Comparison of ENCODE assay signal across 11 cellular contexts in genomic region chr18:55243852-55244251, GRCh38.
DNase-seq lines count a peak whose midpoint lies in the region; ATAC-seq and TF ChIP-seq lines count a peak whose summit lies in the region.
"Had no signal": no experiment of that assay in that cellular context is flagged by ENCODE, and none has a peak within 500 bp of the region (broad histone marks: within the 10 kb centered on the region; RNA-seq: fewer than 3 reads in every experiment).

No MANE protein-coding gene starts in this region.

- H3K4me3 Mint-ChIP-seq in endothelial cell (ENCODE audit: unreplicated experiment): no peak overlapping the region
- H3K4me3 Mint-ChIP-seq: endodermal cell had no signal

- intact Hi-C loops in adrenal gland (cut with DNase I): no loop called here

- TF ChIP-seq EP300 in gastroesophageal sphincter (IDR thresholded peaks at IDR 0.05): no peak

- peaks cover 5% of the 10 kb centered on the region for H3K27me3 Mint-ChIP-seq in endothelial cell (ENCODE audit: unreplicated experiment)

- H3K36me3 Mint-ChIP-seq in endothelial cell (ENCODE audit: low read depth, unreplicated experiment): peaks cover 12% of the 10 kb centered on the region

- H3K27ac Mint-ChIP-seq in endothelial cell (ENCODE audit: unreplicated experiment): no peak overlapping the region
- H3K27ac Mint-ChIP-seq: endodermal cell had no signal

- peaks cover 15% of the 10 kb centered on the region for H3K4me1 Mint-ChIP-seq in endothelial cell (ENCODE audit: unreplicated experiment)

- H3K4me3 ChIP-seq in ACC112 (ENCODE audit: low read depth, low read length) (peak overlapping the region; percentile 58), adrenal gland (no peak overlapping the region), gastroesophageal sphincter (no peak overlapping the region)

- H3K79me2 ChIP-seq in ACC112 (ENCODE audit: control insufficient read depth, insufficient read depth, low read length, unreplicated experiment): no peaks in the 10 kb centered on the region

- H3K27me3 ChIP-seq in ACC112 (ENCODE audit: insufficient read depth, low read length) (no peaks in the 10 kb centered on the region), adrenal gland (no peaks in the 10 kb centered on the region), gastroesophageal sphincter (no peaks in the 10 kb centered on the region)

- H2AFZ ChIP-seq in ACC112 (ENCODE audit: low read length, unreplicated experiment): no peak overlapping the region

- ATAC-seq in gastroesophageal sphincter (peak; percentile 65), GM19395 (IDR thresholded peaks at IDR 0.05; ENCODE audit: unreplicated experiment) (no peak)
- ATAC-seq: HCT116 had no signal

- H3K36me3 ChIP-seq in ACC112 (ENCODE audit: insufficient read depth, low read length) (no peaks in the 10 kb centered on the region), adrenal gland (replicated peaks in 1 of 2) (no peaks in the 10 kb centered on the region), gastroesophageal sphincter (peaks cover 0 to 4% of the 10 kb centered on the region in 2 donors)

- no peak for DNase-seq in adrenal gland
- DNase-seq in pulmonary artery endothelial cell (ENCODE audit: low read depth, low spot score): peak; percentile 44
- DNase-seq in endothelial cell (ENCODE audit: low spot score): no peak
- DNase-seq in mucosa of gallbladder (ENCODE audit: low spot score): no peak
- DNase-seq in stimulated activated CD4-positive, alpha-beta T cell treated with anti-CD3 and anti-CD28 coated beads, Interleukin-2, amount 100 ng/mL, for 48 hours: no peak
- DNase-seq: activated T-cell treated with anti-CD3 and anti-CD28 coated beads, Interleukin-2, amount 50 U/mL, for 48 hours; endodermal cell had no signal

- TF ChIP-seq CTCF in adrenal gland (IDR thresholded peaks at IDR 0.05) (no peak), gastroesophageal sphincter (IDR thresholded peaks at IDR 0.05) (no peak), endothelial cell (IDR thresholded peaks at IDR 0.05; ENCODE audit: unreplicated experiment) (no peak)

- 27 to 35% (median 32%) methylated on average over 6 of the region's 6 CpGs for WGBS in adrenal gland, 4 donors
- 20 to 43% methylated on average over 6 of the region's 6 CpGs for WGBS in gastroesophageal sphincter (ENCODE audit: low coverage in 1 of 2), 2 donors

- no peak for TF ChIP-seq POLR2A in adrenal gland (IDR thresholded peaks at IDR 0.05)
- TF ChIP-seq POLR2A in gastroesophageal sphincter (IDR thresholded peaks at IDR 0.05): no peak

- no peaks in the 10 kb centered on the region for H3K9me3 Mint-ChIP-seq in endothelial cell (ENCODE audit: unreplicated experiment)
- H3K9me3 Mint-ChIP-seq: endodermal cell had no signal

- H3K27ac ChIP-seq in ACC112 (ENCODE audit: low read depth, low read length) (peak overlapping the region; percentile 49), adrenal gland (peak overlapping the region; percentile 31 to 77 (median 63)), gastroesophageal sphincter (peak overlapping the region in 3 of 4 donors; percentile 59 to 66 (median 66))

- H3K4me1 ChIP-seq in ACC112 (ENCODE audit: control insufficient read depth, insufficient read depth, low read length, unreplicated experiment) (peaks cover 35% of the 10 kb centered on the region), adrenal gland (replicated peaks in 1 of 2) (peaks cover 33 to 58% of the 10 kb centered on the region in 2 donors), gastroesophageal sphincter (peaks cover 10 to 49% (median 20%) of the 10 kb centered on the region in 3 donors)

- H3K9me3 ChIP-seq in adrenal gland (replicated peaks in 1 of 3) (no peaks in the 10 kb centered on the region), gastroesophageal sphincter (no peaks in the 10 kb centered on the region)
